ENCODE assay signal across 8 cellular contexts in the genomic region with DNA sequence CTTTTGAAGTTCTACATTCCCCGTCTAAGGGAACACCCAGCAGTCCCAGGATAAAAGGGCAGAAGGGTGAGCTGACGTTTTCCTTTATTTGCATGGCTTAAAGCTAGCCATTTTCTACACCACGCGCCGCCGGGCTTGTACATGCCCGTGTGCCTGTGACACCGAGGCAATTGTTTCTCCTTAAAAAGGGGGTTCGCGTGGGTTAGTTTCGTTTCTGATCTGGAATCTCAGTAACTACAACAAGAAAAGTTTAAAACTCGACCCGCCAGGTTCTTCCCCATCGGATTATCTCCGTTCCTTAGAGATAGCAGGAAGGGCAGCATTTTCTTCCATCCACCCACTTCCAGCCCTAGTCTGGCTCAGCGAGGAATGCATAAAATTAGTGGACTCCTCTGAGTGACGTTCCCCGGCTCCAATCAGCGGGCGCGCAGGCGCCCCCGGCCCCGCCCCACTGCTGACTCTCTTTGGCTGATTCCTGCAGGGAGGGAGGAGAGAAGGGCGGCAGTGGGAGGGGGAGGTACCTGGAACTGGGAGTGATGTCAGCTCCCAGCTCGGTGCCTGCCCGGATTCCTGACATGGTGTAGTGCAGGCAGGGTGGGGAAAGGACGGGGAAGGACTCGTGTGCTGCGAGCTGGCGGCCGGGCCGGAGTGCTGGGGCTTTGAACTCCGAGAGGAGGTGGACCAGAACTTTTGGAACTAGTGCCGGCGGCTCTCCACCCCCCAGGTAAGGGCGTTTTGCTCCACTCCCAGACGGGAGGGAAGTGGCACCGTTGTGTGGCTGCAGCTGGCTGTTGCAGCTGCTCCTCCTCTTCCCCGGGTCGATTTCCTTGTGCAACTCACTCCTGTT. TPM values are rescaled to one million over a fixed set of nuclear protein-coding genes. Genes with fewer than 3 reads are reported as not detected.
DNase-seq lines count a peak whose midpoint lies in the region; ATAC-seq and TF ChIP-seq lines count a peak whose summit lies in the region.

PPFIBP1 (plus strand) TSS at position 565 of the 847 bp plus-strand sequence. CDS start 109,191 bp downstream, outside the sequence.

- H3K27ac ChIP-seq in C4-2B = peak within 1 kb of the TSS; percentile 77

- peak; percentile 35; the same call in 1 of the 2 replicates for TF ChIP-seq CTCF in C4-2B (conservative IDR thresholded peaks at IDR 0.05)

- peak; percentile 92 for ATAC-seq in GM19351 (IDR thresholded peaks at IDR 0.05; ENCODE audit: unreplicated experiment)
- ATAC-seq in HG03521 (IDR thresholded peaks at IDR 0.05; ENCODE audit: unreplicated experiment) = peak; percentile 97
- peak; percentile 94 for ATAC-seq in left lobe of liver

- DNase-seq in NCI-H748 treated with DMSO at 0.1 percent for 48 hours (lab: John Stamatoyannopoulos, UW) = peak; percentile 69
- peak; percentile 97 to 100 for DNase-seq in activated CD4-positive, alpha-beta T cell treated with anti-CD3 and anti-CD28 coated beads, Interleukin-2, amount 50 U/mL, for 24 hours (ENCODE audit: low read depth in 1 of 2, low spot score in 1 of 2)
- DNase-seq in dedifferentiated amniotic fluid mesenchymal stem cell (ENCODE audit: extremely low spot score) = peak; percentile 98
- DNase-seq in left lobe of liver (ENCODE audit: low spot score) = peak; percentile 100
- peak; percentile 95 for DNase-seq in stimulated activated CD4-positive, alpha-beta T cell treated with anti-CD3 and anti-CD28 coated beads, Interleukin-2, amount 100 ng/mL, for 4 hours (ENCODE audit: low read depth)

RNA-seq across cellular contexts. Expression of gene PPFIBP1, which starts in this region (rescaled TPM):
- 34.9 TPM for total RNA-seq in left lobe of liver

Comparison
In these comparisons a context has a peak if more than half of its experiments do, and no peak if none do; other contexts are left out.
1. Peak in every context shown above with its lines: DNase-seq, ATAC-seq and H3K27ac ChIP-seq.